8 cellular contexts compared by ENCODE assay signal in the genomic region with DNA sequence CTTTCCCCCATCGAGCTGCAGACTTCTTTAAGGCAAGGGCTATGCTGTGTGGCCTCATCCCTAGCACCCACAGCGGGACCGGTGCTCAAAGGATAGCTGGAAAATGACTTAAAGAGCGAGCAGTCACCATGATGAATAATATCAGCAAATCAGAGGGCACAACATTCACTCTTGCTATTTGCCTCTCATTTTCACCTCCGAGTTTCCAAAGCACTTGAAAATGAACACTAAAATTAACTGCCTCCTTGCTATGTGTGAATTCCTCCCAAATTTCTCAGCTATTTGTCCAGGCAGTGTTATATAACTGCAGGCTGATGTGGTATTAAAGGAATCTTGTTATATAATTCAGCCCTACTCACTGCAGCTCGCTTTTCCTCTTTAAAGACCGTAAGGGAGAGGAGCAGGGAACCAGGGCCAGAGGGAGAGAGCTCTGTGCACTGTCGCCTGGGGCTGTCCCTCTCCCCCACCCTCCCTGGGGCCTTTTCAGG. TPM values are rescaled to one million over a fixed set of nuclear protein-coding genes. Genes with fewer than 3 reads are reported as not detected.
DNase-seq lines count a peak whose midpoint lies in the region; TF ChIP-seq lines count a peak whose summit lies in the region.

No MANE protein-coding gene starts in this region.

- no peak overlapping the region for H2BK120ac ChIP-seq in mesenchymal stem cell (ENCODE audit: low read depth, low read length)

- H2AK5ac ChIP-seq in mesenchymal stem cell (ENCODE audit: low read length, severe bottlenecking): no peak overlapping the region

- peak overlapping the region; percentile 73 for H3K9ac ChIP-seq in mesenchymal stem cell (ENCODE audit: low read length)

- H3K4me3 Mint-ChIP-seq in T-helper 2 cell treated with Interferon-gamma antibody and Interleukin-4, amounts not matched to agents 5 μg/mL and 100 μg/mL, for 36 hours: peak overlapping the region; percentile 81

- H2BK12ac ChIP-seq in mesenchymal stem cell (ENCODE audit: low read length in 2 of 2): no peak overlapping the region

- H3K36me3 ChIP-seq in mesenchymal stem cell (ENCODE audit: control insufficient read depth in 1 of 2, insufficient read depth in 2 of 2, low read depth in 1 of 2, low read length in 2 of 2): peaks cover 0 to 11% of the 10 kb centered on the region in 2 experiments
- H3K36me3 ChIP-seq in tibial nerve: no peaks in the 10 kb centered on the region
- H3K36me3 ChIP-seq in H7 (replicated peaks; ENCODE audit: control insufficient read depth, insufficient read depth, low read length): no peaks in the 10 kb centered on the region

- H3K4me2 ChIP-seq in mesenchymal stem cell (ENCODE audit: low read length, poor library complexity, severe bottlenecking): peak overlapping the region; percentile 70

- no peak overlapping the region for H2AFZ ChIP-seq in mesenchymal stem cell (ENCODE audit: low read depth, low read length)

- H3K4me1 ChIP-seq in mesenchymal stem cell (ENCODE audit: control insufficient read depth, insufficient read depth, low read depth, low read length) (peaks cover 21% of the 10 kb centered on the region), tibial nerve (peaks cover 0 to 33% (median 8%) of the 10 kb centered on the region in 4 donors)

- H3K27ac ChIP-seq in mesenchymal stem cell (ENCODE audit: low read length, poor library complexity, severe bottlenecking): peak overlapping the region; percentile 77
- H3K27ac ChIP-seq in tibial nerve: peak overlapping the region; percentile 68 to 88 (median 71)

- no peak overlapping the region for H3K27ac Mint-ChIP-seq in T-helper 2 cell treated with Interferon-gamma antibody and Interleukin-4, amounts not matched to agents 5 μg/mL and 100 μg/mL, for 36 hours

- H3K27me3 Mint-ChIP-seq in T-helper 2 cell treated with Interferon-gamma antibody and Interleukin-4, amounts not matched to agents 5 μg/mL and 100 μg/mL, for 36 hours (ENCODE audit: low read depth): peaks cover 77% of the 10 kb centered on the region

- TF ChIP-seq EP300 in tibial nerve (IDR thresholded peaks at IDR 0.05): no peak

- no peak for TF ChIP-seq POLR2A in tibial nerve (IDR thresholded peaks at IDR 0.05)

- H3K23ac ChIP-seq in mesenchymal stem cell (ENCODE audit: low read length in 2 of 2): no peak overlapping the region

- no peak overlapping the region for H3K18ac ChIP-seq in mesenchymal stem cell (ENCODE audit: low read depth in 1 of 2, low read length in 2 of 2)

- no peak overlapping the region for H2BK5ac ChIP-seq in mesenchymal stem cell (ENCODE audit: low read depth, low read length, poor library complexity, severe bottlenecking)

- H3K4me1 Mint-ChIP-seq in T-helper 2 cell treated with Interferon-gamma antibody and Interleukin-4, amounts not matched to agents 5 μg/mL and 100 μg/mL, for 36 hours (ENCODE audit: low read depth): peaks cover 12% of the 10 kb centered on the region

- WGBS in mesenchymal stem cell: 56% methylated on average over 8 of the region's 8 CpGs
- 22 to 23% methylated on average over 8 of the region's 8 CpGs for WGBS in tibial nerve, 2 donors

- no peak overlapping the region for H4K91ac ChIP-seq in mesenchymal stem cell (ENCODE audit: low read length)

- no peak for TF ChIP-seq CTCF in tibial nerve (IDR thresholded peaks at IDR 0.05)

- H3K9me3 Mint-ChIP-seq in T-helper 2 cell treated with Interferon-gamma antibody and Interleukin-4, amounts not matched to agents 5 μg/mL and 100 μg/mL, for 36 hours: no peaks in the 10 kb centered on the region

- no peak overlapping the region for H3K4ac ChIP-seq in mesenchymal stem cell (ENCODE audit: low read depth in 1 of 2, low read length in 2 of 2)

- peak overlapping the region; percentile 3 for H2BK15ac ChIP-seq in mesenchymal stem cell (ENCODE audit: low read depth, poor library complexity, severe bottlenecking)

- H3K27me3 ChIP-seq in mesenchymal stem cell (ENCODE audit: control insufficient read depth in 1 of 2, insufficient read depth in 1 of 2, low read length in 2 of 2): peaks cover 8 to 81% of the 10 kb centered on the region in 2 experiments
- H3K27me3 ChIP-seq in tibial nerve: peaks cover 0 to 39% of the 10 kb centered on the region in 2 donors
- H3K27me3 ChIP-seq in H7 (ENCODE audit: control insufficient read depth, insufficient read depth, low read length): peaks cover 35% of the 10 kb centered on the region

- no peak overlapping the region for H3K14ac ChIP-seq in mesenchymal stem cell (ENCODE audit: low read length in 2 of 2)

- no peak for DNase-seq in T-helper 2 cell treated with Interferon-gamma antibody and Interleukin-4, amounts not matched to agents 5 μg/mL and 100 μg/mL, for 36 hours (ENCODE audit: low spot score)
- DNase-seq in T-helper 2 cell (no peak), cerebellum (ENCODE audit: low spot score) (peak; percentile 79), mesenchymal stem cell (no peak), tibial nerve (ENCODE audit: low spot score in 2 of 2) (no peak), NCI-H2081 treated with DMSO at 0.1 percent for 48 hours (lab: John Stamatoyannopoulos, UW) (no peak), T1000 (lab: John Stamatoyannopoulos, UW) (no peak), H7 (no peak)

- H3K9me3 ChIP-seq in mesenchymal stem cell (ENCODE audit: control insufficient read depth, low read length) (no peaks in the 10 kb centered on the region), tibial nerve (no peaks in the 10 kb centered on the region)

- H3K36me3 Mint-ChIP-seq in T-helper 2 cell treated with Interferon-gamma antibody and Interleukin-4, amounts not matched to agents 5 μg/mL and 100 μg/mL, for 36 hours (ENCODE audit: low read depth): peaks cover 2% of the 10 kb centered on the region

- H3K4me3 ChIP-seq in mesenchymal stem cell (ENCODE audit: insufficient read depth in 1 of 2, low read depth in 1 of 2, low read length in 2 of 2) (peak overlapping the region; percentile 72 to 76), tibial nerve (peak overlapping the region in 3 of 4 donors; percentile 38 to 68 (median 55)), H7 (ENCODE audit: insufficient read depth, low read depth, low read length) (no peak overlapping the region; the same call in 1 of the 2 replicates)

- H4K8ac ChIP-seq in mesenchymal stem cell (ENCODE audit: low read length): no peak overlapping the region

- H3K79me1 ChIP-seq in mesenchymal stem cell (replicated peaks; ENCODE audit: low read length, poor library complexity, severe bottlenecking): peaks cover 7% of the 10 kb centered on the region

RNA-seq across cellular contexts. Expression of a gene that starts 1.5 kb away (rescaled TPM):
- 0.45 TPM for total RNA-seq in cerebellum
- 0.22 TPM for polyA plus RNA-seq in mesenchymal stem cell (2013, experiment 1 of 2)
- polyA plus RNA-seq in mesenchymal stem cell (2013, experiment 2 of 2): 0.34 TPM
- 10 to 100 TPM in 3 of 4 donors, 1 to 10 TPM in 1; 2.7 to 17.5 (median 10.9) TPM for total RNA-seq in tibial nerve
- 0.24 and 0.63 TPM in 2 replicates for total RNA-seq in H7 (2014; rRNA removed; shearing (Covaris generic))

RNA-seq across cellular contexts. Expression of a gene that starts 35.4 kb away (rescaled TPM):
- 10.7 TPM for total RNA-seq in cerebellum
- polyA plus RNA-seq in mesenchymal stem cell (2013, experiment 1 of 2): 7.2 TPM
- polyA plus RNA-seq in mesenchymal stem cell (2013, experiment 2 of 2): 7.1 TPM
- total RNA-seq in tibial nerve: 10 to 100 TPM; 17.1 to 23.7 (median 20.9) TPM
- 11.8 and 12.6 TPM in 2 replicates for total RNA-seq in H7 (2014; rRNA removed; shearing (Covaris generic))

RNA-seq across cellular contexts. Expression of a gene that starts 43.8 kb away (rescaled TPM):
- total RNA-seq in cerebellum (18.6 TPM), tibial nerve (under 1 TPM in 2 of 4 donors, not detected in 2; 0.59 to 0.60 TPM)
- 18.2 TPM for polyA plus RNA-seq in mesenchymal stem cell (2013, experiment 1 of 2)
- 20.1 TPM for polyA plus RNA-seq in mesenchymal stem cell (2013, experiment 2 of 2)
- total RNA-seq in H7 (2014; rRNA removed; shearing (Covaris generic)): 56.7 and 71.9 TPM in 2 replicates

Comparison
In these comparisons a context has a peak if more than half of its experiments do, and no peak if none do; other contexts are left out.
1. RNA of a gene that starts 43.8 kb away (total RNA-seq): 56.7 to 71.9 TPM in H7 and 18.6 TPM in cerebellum (single experiment); 0.59 to 0.60 TPM in tibial nerve; every median in the first group is over 10 times any median in the second.